ENCODE assay signal across 20 cellular contexts in genomic region chr12:3271146-3271545, GRCh38.
A peak's percentile ranks its signal among the peaks of the same experiment; 100 is the strongest.
DNase-seq lines count a peak whose midpoint lies in the region; ATAC-seq, FAIRE-seq and TF ChIP-seq lines count a peak whose summit lies in the region.
"Had no signal": no experiment of that assay in that cellular context is flagged by ENCODE, and none has a peak within 500 bp of the region (broad histone marks: within the 10 kb centered on the region; RNA-seq: fewer than 3 reads in every experiment).

No MANE protein-coding gene starts in this region.

- 69% methylated on average over 1 of the region's 1 CpG for WGBS in SK-N-SH (ENCODE audit: low lambda C conversion rate)
- WGBS in H1 (ENCODE audit: extremely low coverage in 1 of 2, insufficient coverage in 1 of 2, insufficient read length in 1 of 2, insufficient replicate concordance in 2 of 2, low coverage in 1 of 2, low lambda C conversion rate in 2 of 2, missing lambda C conversion rate in 1 of 2), 2 experiments: 73% methylated on average over 1 of the region's 1 CpG; no CpG with 5 or more reads in 1 of the 2 experiments

- no peak overlapping the region for H2BK5ac ChIP-seq in H1 (ENCODE audit: low read depth, low read length)

- H2BK12ac ChIP-seq in H1 (ENCODE audit: low read depth, low read length): no peak overlapping the region

- no peak for ATAC-seq in SK-N-SH treated with all-trans-retinoic acid at 6 μM for 48 hours
- no peak for ATAC-seq in activated T-cell treated with anti-CD3 and anti-CD28 coated beads, Interleukin-2, amount 50 U/mL, for 72 hours (replicated peaks in 1 of 2)
- ATAC-seq: A549 had no signal

- FAIRE-seq in H1 (lab: Jason Lieb, UNC): no peak
- FAIRE-seq: A549, D721Med, HTR-8/SVneo had no signal

- H3K14ac ChIP-seq in H1 (ENCODE audit: insufficient read length): no peak overlapping the region

- H3K9me3 Mint-ChIP-seq in activated T-cell treated with anti-CD3 and anti-CD28 coated beads, Interleukin-2, amount 50 U/mL, for 72 hours: no peaks in the 10 kb centered on the region
- H3K9me3 Mint-ChIP-seq: CD4-positive, alpha-beta T cell; GM23338 had no signal

- H4K20me1 ChIP-seq in SK-N-SH (ENCODE audit: insufficient read depth) (no peaks in the 10 kb centered on the region), H1 (replicated peaks in 1 of 2; ENCODE audit: control insufficient read depth in 1 of 2, insufficient read depth in 2 of 2, low read length in 2 of 2) (peaks cover 1 to 2% of the 10 kb centered on the region in 2 experiments)

- H3K9me2 ChIP-seq in SK-N-SH: no peaks in the 10 kb centered on the region

- TF ChIP-seq RAD21 in SK-N-SH (IDR thresholded peaks at IDR 0.05; ENCODE audit: low read length) (no peak), H1 (IDR thresholded peaks at IDR 0.05 in 1 of 2, conservative IDR thresholded peaks at IDR 0.05 in 1 of 2; ENCODE audit: low read depth in 2 of 2, low read length in 2 of 2) (no peak)

- POLR2A ChIA-PET in SK-N-SH (lab: Yijun Ruan, JAX): no interaction called here
- POLR2A ChIA-PET in H1 (lab: Charles Lee; ENCODE audit: partially characterized antibody): interaction anchor here (2.3 kb wide), 1 partner anchor 63 kb away, joined by 5 read pairs; no protein-coding TSS in a partner anchor

- H3K23ac ChIP-seq in H1 (ENCODE audit: insufficient read length): no peak overlapping the region

- no peak overlapping the region for H2BK20ac ChIP-seq in H1 (ENCODE audit: low read length)

- H3K4me1 ChIP-seq in SK-N-SH (ENCODE audit: control insufficient read depth in 1 of 2, insufficient read depth in 2 of 2, low read depth in 1 of 2, low read length in 1 of 2) (no peaks in the 10 kb centered on the region; a peak in 1 of 4 replicates), left ventricle myocardium inferior (peaks cover 85% of the 10 kb centered on the region), H1 (replicated peaks in 1 of 4; ENCODE audit: control insufficient read depth in 3 of 4, insufficient read depth in 4 of 4, low read length in 3 of 4) (peaks cover 0 to 15% (median 6%) of the 10 kb centered on the region in 4 experiments), vagina (peaks cover 18% of the 10 kb centered on the region)
- H3K4me1 ChIP-seq: Caco-2 had no signal

- no peak overlapping the region for H2BK120ac ChIP-seq in H1 (replicated peaks; ENCODE audit: low read depth, low read length)

- H3K27me3 Mint-ChIP-seq in activated T-cell treated with anti-CD3 and anti-CD28 coated beads, Interleukin-2, amount 50 U/mL, for 72 hours (ENCODE audit: low read depth): peaks cover 2% of the 10 kb centered on the region

- no peak overlapping the region for H4K8ac ChIP-seq in H1 (ENCODE audit: extremely low read depth, insufficient read depth, low read length)

- no peaks in the 10 kb centered on the region for H3K79me1 ChIP-seq in H1 (ENCODE audit: low read depth, low read length)

- H4K5ac ChIP-seq in H1 (ENCODE audit: insufficient read length, low read depth, low read length): no peak overlapping the region

- no peak overlapping the region for H3K4me2 ChIP-seq in SK-N-SH
- H3K4me2 ChIP-seq in H1 (ENCODE audit: insufficient read depth in 1 of 2, low read depth in 2 of 2, low read length in 2 of 2): 0 out of 4 replicates have a peak overlapping the region, but pooled peaks have one; percentile 14 to 17
- H3K4me2 ChIP-seq: A549, GM23338 had no signal

- H3K36me3 Mint-ChIP-seq in activated T-cell treated with anti-CD3 and anti-CD28 coated beads, Interleukin-2, amount 50 U/mL, for 72 hours (ENCODE audit: insufficient read depth in 2 of 2): no peaks in the 10 kb centered on the region

- no peak overlapping the region for H3K56ac ChIP-seq in H1 (replicated peaks; ENCODE audit: insufficient read length, low read depth, low read length)

- no peak overlapping the region for H3K18ac ChIP-seq in H1 (ENCODE audit: extremely low read depth, low read length)

- H3K27ac ChIP-seq in SK-N-SH (ENCODE audit: low read depth in 2 of 2, low read length in 1 of 2) (no peak overlapping the region), left ventricle myocardium inferior (replicated peaks) (peak overlapping the region; percentile 46), H1 (ENCODE audit: low read depth, low read length) (no peak overlapping the region), vagina (no peak overlapping the region)
- H3K27ac ChIP-seq: 22Rv1, A549, C4-2B had no signal

- H3K27me3 ChIP-seq in SK-N-SH (ENCODE audit: insufficient read depth) (no peaks in the 10 kb centered on the region), left ventricle myocardium inferior (ENCODE audit: low read depth) (no peaks in the 10 kb centered on the region), H1 (replicated peaks in 1 of 4; ENCODE audit: control insufficient read depth in 3 of 4, extremely low read depth in 1 of 4, insufficient read depth in 3 of 4, low read length in 3 of 4) (no peaks in the 10 kb centered on the region), vagina (no peaks in the 10 kb centered on the region)

- intact Hi-C loops in left ventricle myocardium inferior (cut with micrococcal nuclease) (loop anchor here (5.0 to 10.0 kb wide), 3 partner anchors 66 to 194 kb away; partner anchors contain the start of gene TSPAN9), cardiac septum (cut with DNase I) (no loop called here), vagina (cut with DNase I) (loop anchor here (10.0 kb wide), 1 partner anchor 66 kb away; no protein-coding TSS in a partner anchor)

- no peaks in the 10 kb centered on the region for H3K36me3 ChIP-seq in SK-N-SH (replicated peaks in 1 of 2; ENCODE audit: control insufficient read depth in 1 of 2, insufficient read depth in 2 of 2, low read length in 1 of 2)
- H3K36me3 ChIP-seq in left ventricle myocardium inferior: peaks cover 3% of the 10 kb centered on the region
- no peaks in the 10 kb centered on the region for H3K36me3 ChIP-seq in H1 (ENCODE audit: control insufficient read depth in 2 of 4, insufficient read depth in 4 of 4, low read length in 3 of 4)
- no peaks in the 10 kb centered on the region for H3K36me3 ChIP-seq in vagina

- no peaks in the 10 kb centered on the region for H3K9me3 ChIP-seq in SK-N-SH
- H3K9me3 ChIP-seq in left ventricle myocardium inferior (replicated peaks): no peaks in the 10 kb centered on the region
- no peaks in the 10 kb centered on the region for H3K9me3 ChIP-seq in H1 (ENCODE audit: insufficient read depth in 2 of 2, low read depth in 1 of 2, low read length in 1 of 2)
- H3K9me3 ChIP-seq in vagina: no peaks in the 10 kb centered on the region
- H3K9me3 ChIP-seq: A549, Caco-2 had no signal

- H3K79me2 ChIP-seq in SK-N-SH (ENCODE audit: insufficient read depth): no peaks in the 10 kb centered on the region
- H3K79me2 ChIP-seq in H1 (ENCODE audit: control insufficient read depth in 1 of 2, insufficient read depth in 2 of 2, low read length in 2 of 2): no peaks in the 10 kb centered on the region

- no peak overlapping the region for H2BK15ac ChIP-seq in H1 (ENCODE audit: low read length)

- no peak overlapping the region for H3K4me3 ChIP-seq in SK-N-SH (ENCODE audit: low read depth in 2 of 2, low read length in 1 of 2)
- no peak overlapping the region for H3K4me3 ChIP-seq in left ventricle myocardium inferior
- H3K4me3 ChIP-seq in H1 (ENCODE audit: extremely low read depth in 1 of 4, insufficient read depth in 2 of 4, low read depth in 3 of 4, low read length in 4 of 4): no peak overlapping the region
- no peak overlapping the region for H3K4me3 ChIP-seq in vagina
- H3K4me3 ChIP-seq: A549, GM23338 had no signal

- no peak overlapping the region for H3K9ac ChIP-seq in SK-N-SH
- H3K9ac ChIP-seq in H1 (replicated peaks in 1 of 4; ENCODE audit: extremely low read depth in 1 of 4, low read depth in 3 of 4, low read length in 3 of 4): no peak overlapping the region

- H2AFZ ChIP-seq in SK-N-SH (ENCODE audit: low read depth) (no peak overlapping the region), H1 (ENCODE audit: low read length) (no peak overlapping the region)
- H2AFZ ChIP-seq: GM23338 had no signal

- no peak overlapping the region for H3K4me3 Mint-ChIP-seq in activated T-cell treated with anti-CD3 and anti-CD28 coated beads, Interleukin-2, amount 50 U/mL, for 72 hours
- H3K4me3 Mint-ChIP-seq: CD4-positive, alpha-beta T cell; GM23338 had no signal

- no peaks in the 10 kb centered on the region for H3K23me2 ChIP-seq in H1 (ENCODE audit: low read depth, low read length)

- TF ChIP-seq EP300 in SK-N-SH (IDR thresholded peaks at IDR 0.05; ENCODE audit: borderline replicate concordance in 1 of 2, low read depth in 1 of 2, low read length in 1 of 2) (no peak), H1 (IDR thresholded peaks at IDR 0.05; ENCODE audit: borderline replicate concordance in 1 of 2, low read depth in 2 of 2, low read length in 2 of 2) (no peak)

- no peak overlapping the region for H3K27ac Mint-ChIP-seq in activated T-cell treated with anti-CD3 and anti-CD28 coated beads, Interleukin-2, amount 50 U/mL, for 72 hours
- H3K27ac Mint-ChIP-seq: CD4-positive, alpha-beta T cell; GM23338 had no signal

- TF ChIP-seq CTCF in SK-N-SH (IDR thresholded peaks at IDR 0.05) (no peak), left ventricle myocardium inferior (IDR thresholded peaks at IDR 0.05; ENCODE audit: borderline replicate concordance) (no peak), H1 (IDR thresholded peaks at IDR 0.05; ENCODE audit: control extremely low read depth in 1 of 3, insufficient read depth in 1 of 3, low read depth in 1 of 3, low read length in 3 of 3) (no peak), vagina (IDR thresholded peaks at IDR 0.05) (no peak)

- CTCF ChIA-PET in SK-N-SH (lab: Yijun Ruan, JAX) (interaction anchor here (1.1 to 13.4 kb wide), 4 partner anchors 29 to 200 kb away, joined by 4 to 368 read pairs (median 118); no protein-coding TSS in a partner anchor), H1 (lab: Charles Lee; ENCODE audit: partially characterized antibody) (interaction anchor here (0.7 to 16.9 kb wide), 9 partner anchors 9 to 135 kb away, joined by 3 to 361 read pairs (median 4); no protein-coding TSS in a partner anchor)

- H3F3A ChIP-seq in SK-N-SH (replicated peaks; ENCODE audit: insufficient read depth): no peaks in the 10 kb centered on the region

- no peak overlapping the region for H3K4ac ChIP-seq in H1 (replicated peaks; ENCODE audit: insufficient read length, low read depth, low read length)

- DNase-seq in SK-N-SH: no peak
- no peak for DNase-seq in left ventricle myocardium inferior
- DNase-seq in cardiac septum (ENCODE audit: low spot score): no peak
- DNase-seq in H1 (ENCODE audit: low read depth in 1 of 2, low spot score in 2 of 2): no peak
- DNase-seq in activated T-cell treated with anti-CD3 and anti-CD28 coated beads, Interleukin-2, amount 50 U/mL, for 72 hours: no peak
- no peak for DNase-seq in vagina (ENCODE audit: extremely low spot score in 2 of 2)
- DNase-seq in stimulated activated CD4-positive, alpha-beta T cell treated with anti-CD3 and anti-CD28 coated beads, Interleukin-2, amount 100 ng/mL, for 24 hours: no peak
- DNase-seq: AML-193; Caco-2; CD4-positive, alpha-beta T cell; DMS153; DMS79; GF-D8 had no signal

- TF ChIP-seq POLR2A in H1 (IDR thresholded peaks at IDR 0.05; ENCODE audit: control extremely low read depth in 1 of 2, low read depth in 2 of 2, low read length in 2 of 2) (no peak), vagina (IDR thresholded peaks at IDR 0.05) (no peak)

- no peak overlapping the region for H4K91ac ChIP-seq in H1 (replicated peaks; ENCODE audit: insufficient read length, low read length)

- no peak overlapping the region for H2AK5ac ChIP-seq in H1 (ENCODE audit: low read depth, low read length)

- no peaks in the 10 kb centered on the region for H3K4me1 Mint-ChIP-seq in activated T-cell treated with anti-CD3 and anti-CD28 coated beads, Interleukin-2, amount 50 U/mL, for 72 hours (ENCODE audit: low read depth)
